In genomic region chr14:87567926-87568325, GRCh38 we compare ENCODE assay signal across 24 cellular contexts.
"Had no signal": no experiment of that assay in that cellular context is flagged by ENCODE, and none has a peak within 500 bp of the region (broad histone marks: within the 10 kb centered on the region; RNA-seq: fewer than 3 reads in every experiment).

No MANE protein-coding gene starts in this region.

- FAIRE-seq: colon, K562 had no signal

- H3K9me3 ChIP-seq: Peyer's patch, SJSA1 had no signal

- H3K4me3 ChIP-seq: K562, Peyer's patch, SJSA1 had no signal

- H3K36me3 ChIP-seq: Peyer's patch, SJSA1 had no signal

- DNase-seq: activated B cell treated with CpG ODN at 0.5 μM for 24 hours; activated CD4-positive, alpha-beta T cell treated with anti-CD3 and anti-CD28 coated beads for 1 hour; activated CD4-positive, alpha-beta T cell treated with anti-CD3 and anti-CD28 coated beads, Interleukin-2, amount 10 ng/mL, durations not matched to agents 24 days and 14 days; activated CD4-positive, alpha-beta T cell treated with anti-CD3 and anti-CD28 coated beads, Interleukin-2, amount 50 U/mL, for 48 hours; activated CD8-positive, alpha-beta memory T cell treated with anti-CD3 and anti-CD28 coated beads, Interleukin-2, amount 10 ng/mL, durations not matched to agents 7 days and 5 days; activated effector memory CD4-positive, alpha-beta T cell treated with Interleukin-2 at 50 U/mL for 16 hours; activated naive CD4-positive, alpha-beta T cell; activated T-cell treated with anti-CD3 and anti-CD28 coated beads, Interleukin-2, amount 50 U/mL, for 24 hours; cerebellar nuclear complex; Kasumi-1; NCI-H1105 treated with DMSO at 0.1 percent for 48 hours; NCI-H1694; NCI-H2029 treated with DMSO at 0.1 percent for 48 hours; NCI-H2227 treated with DMSO at 0.1 percent for 48 hours; NCI-H510A; NCI-H526 treated with DMSO at 0.1 percent for 48 hours; NCI-H82; NK-92 treated with Interleukin-12 subunit alpha and Interleukin-12 subunit beta, amount 100 ng/mL, for 24 hours; Peyer's patch; Right ventricle myocardium superior had no signal

- H3K4me1 ChIP-seq: Peyer's patch had no signal

- H3K27ac ChIP-seq: Peyer's patch, RWPE1 had no signal
